18 cellular contexts compared by ENCODE assay signal in genomic region chr10:109456566-109457361, GRCh38.
DNase-seq lines count a peak whose midpoint lies in the region; ATAC-seq, FAIRE-seq and TF ChIP-seq lines count a peak whose summit lies in the region.
"Had no signal": no experiment of that assay in that cellular context is flagged by ENCODE, and none has a peak within 500 bp of the region (broad histone marks: within the 10 kb centered on the region; RNA-seq: fewer than 3 reads in every experiment).

No MANE protein-coding gene starts in this region.

- TF ChIP-seq POLR2A in gastroesophageal sphincter (IDR thresholded peaks at IDR 0.05), result no peak

- H3K36me3 Mint-ChIP-seq in neural crest cell (ENCODE audit: low read depth), result no peaks in the 10 kb centered on the region
- H3K36me3 Mint-ChIP-seq: IgD-negative memory B cell had no signal

- DNase-seq in left ventricle myocardium inferior, result no peak
- no peak for DNase-seq in Right ventricle myocardium inferior (ENCODE audit: missing footprints)
- peak; percentile 26 for DNase-seq in neural crest cell (ENCODE audit: low read depth, low spot score)
- DNase-seq in urothelium cell line (ENCODE audit: low spot score), result peak; percentile 52
- no peak for DNase-seq in mucosa of gallbladder (ENCODE audit: low spot score)
- DNase-seq in GM13977 (ENCODE audit: low spot score), result no peak
- DNase-seq: ACHN; activated CD4-positive, alpha-beta T cell treated with anti-CD3 and anti-CD28 coated beads for 48 hours; esophagus squamous epithelium; left colon; NCI-H1694 treated with DMSO at 0.1 percent for 48 hours; psoas muscle; transverse colon had no signal

- peaks cover 2% of the 10 kb centered on the region for H3K9me3 Mint-ChIP-seq in neural crest cell

- H3K4me3 ChIP-seq in left ventricle myocardium inferior (peak overlapping the region; percentile 9), gastroesophageal sphincter (peak overlapping the region in 1 of 2 donors; percentile 26)
- H3K4me3 ChIP-seq: cardiac muscle cell, psoas muscle had no signal

- peaks cover 73% of the 10 kb centered on the region for H3K27me3 Mint-ChIP-seq in neural crest cell (ENCODE audit: low read depth)

- TF ChIP-seq EP300 in gastroesophageal sphincter (IDR thresholded peaks at IDR 0.05), result no peak

- H3K27me3 ChIP-seq in left ventricle myocardium inferior (ENCODE audit: low read depth), result peaks cover 65% of the 10 kb centered on the region
- H3K27me3 ChIP-seq in gastroesophageal sphincter, result peaks cover 44% of the 10 kb centered on the region
- H3K27me3 ChIP-seq: cardiac muscle cell had no signal

- H3K36me3 ChIP-seq in left ventricle myocardium inferior, result no peaks in the 10 kb centered on the region
- H3K36me3 ChIP-seq in gastroesophageal sphincter, result no peaks in the 10 kb centered on the region
- H3K36me3 ChIP-seq: cardiac muscle cell, esophagus squamous epithelium, transverse colon had no signal

- H3K4me1 ChIP-seq in left ventricle myocardium inferior (no peaks in the 10 kb centered on the region), gastroesophageal sphincter (peaks cover 0 to 7% (median 2%) of the 10 kb centered on the region in 3 donors)
- H3K4me1 ChIP-seq: esophagus squamous epithelium, psoas muscle, transverse colon had no signal

- peaks cover 12% of the 10 kb centered on the region for H3K9me3 ChIP-seq in left ventricle myocardium inferior (replicated peaks)
- H3K9me3 ChIP-seq in gastroesophageal sphincter, result peaks cover 0 to 9% (median 0%) of the 10 kb centered on the region in 3 donors
- H3K9me3 ChIP-seq: esophagus squamous epithelium, psoas muscle, transverse colon had no signal

- H3K4me1 Mint-ChIP-seq in neural crest cell, result peaks cover 19% of the 10 kb centered on the region
- H3K4me1 Mint-ChIP-seq: activated T-helper 17 cell treated with anti-CD3 and anti-CD28 coated beads, Interleukin-2, amount 50 U/mL, for 72 hours; IgD-negative memory B cell had no signal

- WGBS in gastroesophageal sphincter (ENCODE audit: low coverage in 1 of 2), 2 donors, result 0% methylated on average over 3 of the region's 64 CpGs; no CpG with 5 or more reads in 1 of the 2 donors

- H3K27ac ChIP-seq in left ventricle myocardium inferior (replicated peaks) (no peak overlapping the region), gastroesophageal sphincter (no peak overlapping the region)
- H3K27ac ChIP-seq: cardiac muscle cell, esophagus squamous epithelium, psoas muscle, transverse colon had no signal

- TF ChIP-seq CTCF in left ventricle myocardium inferior (IDR thresholded peaks at IDR 0.05; ENCODE audit: borderline replicate concordance) (no peak), gastroesophageal sphincter (IDR thresholded peaks at IDR 0.05) (no peak), neural crest cell (conservative IDR thresholded peaks at IDR 0.05) (no peak), GM13977 (IDR thresholded peaks at IDR 0.05; ENCODE audit: extremely low read depth, insufficient read depth, missing control alignments) (no peak)

- no peak for FAIRE-seq in urothelium cell line (lab: Jason Lieb, UNC)

- peak overlapping the region; percentile 89 for H3K4me3 Mint-ChIP-seq in neural crest cell
- H3K4me3 Mint-ChIP-seq: activated T-helper 17 cell treated with anti-CD3 and anti-CD28 coated beads, Interleukin-2, amount 50 U/mL, for 72 hours; IgD-negative memory B cell had no signal

- intact Hi-C loops in left ventricle myocardium inferior (cut with micrococcal nuclease) (no loop called here), Right ventricle myocardium inferior (cut with DNase I) (no loop called here)

- in situ Hi-C loops in GM13977 (cut with MboI; ENCODE audit: low pct_unique_long_range_greater_than_20kb, low sequenced_read_pairs, unreplicated experiment), result no loop called here

- H3K27ac Mint-ChIP-seq in neural crest cell (ENCODE audit: unreplicated experiment), result no peak overlapping the region
- H3K27ac Mint-ChIP-seq: activated T-helper 17 cell treated with anti-CD3 and anti-CD28 coated beads, Interleukin-2, amount 50 U/mL, for 72 hours; IgD-negative memory B cell had no signal

- ATAC-seq in Right ventricle myocardium inferior (no peak), gastroesophageal sphincter (peak; percentile 39), HG03175 (IDR thresholded peaks at IDR 0.05; ENCODE audit: unreplicated experiment) (no peak)
- ATAC-seq: activated T-helper 17 cell treated with anti-CD3 and anti-CD28 coated beads, Interleukin-2, amount 50 U/mL, for 72 hours; left colon; psoas muscle had no signal

Comparison
In these comparisons a context has a peak if more than half of its experiments do, and no peak if none do; other contexts are left out.
1. DNase-seq: peak in neural crest cell (single experiment) and urothelium cell line (single experiment); none in left ventricle myocardium inferior (single experiment), Right ventricle myocardium inferior (single experiment), mucosa of gallbladder (single experiment) and GM13977 (single experiment).